11 cellular contexts compared by ENCODE assay signal in genomic region chr22:22631274-22631673, GRCh38. TPM values are rescaled to one million over a fixed set of nuclear protein-coding genes. Genes with fewer than 3 reads are reported as not detected.
"Had no signal": no experiment of that assay in that cellular context is flagged by ENCODE, and none has a peak within 500 bp of the region (broad histone marks: within the 10 kb centered on the region; RNA-seq: fewer than 3 reads in every experiment).

No MANE protein-coding gene starts in this region.

RNA-seq across cellular contexts. Expression of gene GGTLC2, which starts 13.1 kb away (rescaled TPM):
- total RNA-seq: activated CD4-positive, alpha-beta T cell treated with anti-CD3 and anti-CD28 coated beads for 36 hours; cardiac septum; left ventricle myocardium superior; mucosa of gallbladder; naive thymus-derived CD4-positive, alpha-beta T cell; right atrium auricular region; smooth muscle cell; T-helper 2 cell treated with Interferon-gamma antibody and Interleukin-4, amounts not matched to agents 100 ng/mL and 5 ng/mL, for 36 hours; thoracic aorta; ureter; WTC11 had no signal
